1 cellular context compared by ENCODE assay signal in genomic region chr2:160253440-160254296, GRCh38.
TF ChIP-seq lines count a peak whose summit lies in the region.

No MANE protein-coding gene starts in this region.

TF ChIP-seq in IMR-90, 13 proteins besides CTCF, POLR2A, EP300 and RAD21 (continued from another document):
- TF ChIP-seq ELK1 (IDR thresholded peaks at IDR 0.05; ENCODE audit: borderline replicate concordance, low read depth, low read length) (no peak), BHLHE40 (IDR thresholded peaks at IDR 0.05; ENCODE audit: low read depth, low read length) (no peak), FOS (IDR thresholded peaks at IDR 0.05; ENCODE audit: low read depth, low read length) (no peak), RFX5 (IDR thresholded peaks at IDR 0.05; ENCODE audit: low read depth, low read length) (no peak), MAZ (IDR thresholded peaks at IDR 0.05; ENCODE audit: borderline replicate concordance, low read depth, low read length) (no peak), CHD1 (IDR thresholded peaks at IDR 0.05; ENCODE audit: low read depth, low read length) (no peak), SMC3 (IDR thresholded peaks at IDR 0.05; ENCODE audit: low read depth, low read length) (no peak)
